In genomic region chr11:119382513-119382912, GRCh38 we compare ENCODE assay signal across 1 cellular context.
TF ChIP-seq lines count a peak whose summit lies in the region.

No MANE protein-coding gene starts in this region.

TF ChIP-seq in HepG2, 621 proteins besides CTCF, POLR2A, EP300 and RAD21:
- TF ChIP-seq ZNF460 (CRISPR knock-in tag; IDR thresholded peaks at IDR 0.05; ENCODE audit: borderline replicate concordance): peak; percentile 51; the same call in 1 of the 2 replicates
